In the genomic region with DNA sequence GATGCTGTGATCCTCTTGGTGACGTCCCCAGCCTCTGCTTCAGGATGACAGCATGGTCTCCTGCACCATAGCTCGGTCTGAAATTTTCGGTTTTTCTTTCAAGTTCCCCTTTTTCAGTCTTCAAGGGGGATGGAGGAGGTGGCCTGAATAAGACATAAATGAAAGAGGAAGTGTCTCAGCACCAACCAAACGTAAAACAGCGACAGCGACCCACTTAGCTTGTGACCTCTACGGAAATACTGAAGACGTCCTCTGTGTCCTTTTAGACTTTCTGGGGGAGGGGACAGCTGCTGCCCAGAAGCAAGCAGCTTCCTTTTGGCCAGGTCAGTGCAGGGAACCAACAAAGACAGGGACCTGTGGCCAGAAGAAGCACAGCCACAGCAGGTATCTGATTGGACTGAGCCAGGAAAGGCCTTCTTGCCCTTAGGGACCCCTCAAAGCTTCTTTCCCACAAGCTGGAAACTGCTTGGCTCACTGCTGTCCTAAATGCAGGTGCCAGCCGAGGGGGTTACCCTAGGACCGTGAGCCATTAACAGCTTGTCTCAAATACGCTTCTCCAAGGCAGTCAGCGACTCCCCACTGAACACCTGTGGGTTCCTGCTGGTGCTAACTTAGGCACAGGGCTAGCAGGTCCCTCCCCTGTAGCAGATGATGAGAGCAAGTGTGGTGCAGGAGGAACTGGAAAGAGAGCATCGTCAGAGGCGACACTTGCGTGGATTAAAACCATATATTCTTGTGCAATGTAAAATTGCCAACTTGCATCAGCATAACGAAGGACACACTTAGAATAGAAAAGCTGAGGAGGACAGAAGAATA, we compare ENCODE assay signal across 1 cellular context.
TF ChIP-seq lines count a peak whose summit lies in the region.

No MANE protein-coding gene starts in this region.

TF ChIP-seq in HEK293, 187 proteins besides CTCF, POLR2A, EP300 and RAD21 (continued from another document):
- TF ChIP-seq SCRT1 (tag by site-specific recombination; IDR thresholded peaks at IDR 0.05; ENCODE audit: borderline replicate concordance), result peak; percentile 54; the same call in 1 of the 2 replicates
